In genomic region chr4:20418865-20419451, GRCh38 we compare ENCODE assay signal across 8 cellular contexts.
DNase-seq lines count a peak whose midpoint lies in the region; ATAC-seq and TF ChIP-seq lines count a peak whose summit lies in the region.

No MANE protein-coding gene starts in this region.

- DNase-seq in activated T-cell treated with anti-CD3 and anti-CD28 coated beads, Interleukin-2, amount 50 U/mL, for 4 hours, result no peak
- no peak for DNase-seq in activated T-cell treated with anti-CD3 and anti-CD28 coated beads, Interleukin-2, amount 50 U/mL, for 24 hours
- peak; percentile 51 for DNase-seq in KBM-7
- DNase-seq in fibroblast of gingiva (ENCODE audit: low read depth), result peak; percentile 77
- DNase-seq in omental fat pad (ENCODE audit: low spot score), result no peak
- no peak for DNase-seq in activated effector memory CD4-positive, alpha-beta T cell treated with Interleukin-2 at 50 U/mL for 16 hours

- no peak overlapping the region for H3K27ac Mint-ChIP-seq in activated T-cell treated with anti-CD3 and anti-CD28 coated beads, Interleukin-2, amount 50 U/mL, for 24 hours
- peak overlapping the region; percentile 7 for H3K27ac Mint-ChIP-seq in T-helper 1 cell treated with Interleukin-12 subunit alpha and Interleukin-12 subunit beta and Interleukin-4 antibody, amounts not matched to agents 30 μg/mL and 1 μg/mL, for 36 hours

- in situ Hi-C loops in KBM-7 (cut with MboI; ENCODE audit: low pct_unique_long_range_greater_than_20kb, low sequenced_read_pairs), result no loop called here

- peak overlapping the region; percentile 27 for H3K4me3 Mint-ChIP-seq in activated T-cell treated with anti-CD3 and anti-CD28 coated beads, Interleukin-2, amount 50 U/mL, for 4 hours
- H3K4me3 Mint-ChIP-seq in activated T-cell treated with anti-CD3 and anti-CD28 coated beads, Interleukin-2, amount 50 U/mL, for 24 hours, result no peak overlapping the region
- H3K4me3 Mint-ChIP-seq in T-helper 1 cell treated with Interleukin-12 subunit alpha and Interleukin-12 subunit beta and Interleukin-4 antibody, amounts not matched to agents 30 μg/mL and 1 μg/mL, for 36 hours, result peak overlapping the region; percentile 43

- H3K9me3 Mint-ChIP-seq in activated T-cell treated with anti-CD3 and anti-CD28 coated beads, Interleukin-2, amount 50 U/mL, for 4 hours, result no peaks in the 10 kb centered on the region
- no peaks in the 10 kb centered on the region for H3K9me3 Mint-ChIP-seq in activated T-cell treated with anti-CD3 and anti-CD28 coated beads, Interleukin-2, amount 50 U/mL, for 24 hours
- H3K9me3 Mint-ChIP-seq in T-helper 1 cell treated with Interleukin-12 subunit alpha and Interleukin-12 subunit beta and Interleukin-4 antibody, amounts not matched to agents 30 μg/mL and 1 μg/mL, for 36 hours, result no peaks in the 10 kb centered on the region

- peaks cover 10% of the 10 kb centered on the region for H3K4me1 Mint-ChIP-seq in activated T-cell treated with anti-CD3 and anti-CD28 coated beads, Interleukin-2, amount 50 U/mL, for 4 hours (ENCODE audit: low read depth)
- peaks cover 5% of the 10 kb centered on the region for H3K4me1 Mint-ChIP-seq in activated T-cell treated with anti-CD3 and anti-CD28 coated beads, Interleukin-2, amount 50 U/mL, for 24 hours (ENCODE audit: low read depth)
- H3K4me1 Mint-ChIP-seq in T-helper 1 cell treated with Interleukin-12 subunit alpha and Interleukin-12 subunit beta and Interleukin-4 antibody, amounts not matched to agents 30 μg/mL and 1 μg/mL, for 36 hours (ENCODE audit: low read depth), result peaks cover 6% of the 10 kb centered on the region

- H3K36me3 Mint-ChIP-seq in activated T-cell treated with anti-CD3 and anti-CD28 coated beads, Interleukin-2, amount 50 U/mL, for 4 hours (ENCODE audit: insufficient read depth), result no peaks in the 10 kb centered on the region
- H3K36me3 Mint-ChIP-seq in activated T-cell treated with anti-CD3 and anti-CD28 coated beads, Interleukin-2, amount 50 U/mL, for 24 hours (ENCODE audit: low read depth), result no peaks in the 10 kb centered on the region
- no peaks in the 10 kb centered on the region for H3K36me3 Mint-ChIP-seq in T-helper 1 cell treated with Interleukin-12 subunit alpha and Interleukin-12 subunit beta and Interleukin-4 antibody, amounts not matched to agents 30 μg/mL and 1 μg/mL, for 36 hours (ENCODE audit: low read depth)

- peaks cover 2% of the 10 kb centered on the region for H3K27me3 Mint-ChIP-seq in activated T-cell treated with anti-CD3 and anti-CD28 coated beads, Interleukin-2, amount 50 U/mL, for 4 hours (ENCODE audit: low read depth)
- peaks cover 3% of the 10 kb centered on the region for H3K27me3 Mint-ChIP-seq in activated T-cell treated with anti-CD3 and anti-CD28 coated beads, Interleukin-2, amount 50 U/mL, for 24 hours
- peaks cover 3% of the 10 kb centered on the region for H3K27me3 Mint-ChIP-seq in T-helper 1 cell treated with Interleukin-12 subunit alpha and Interleukin-12 subunit beta and Interleukin-4 antibody, amounts not matched to agents 30 μg/mL and 1 μg/mL, for 36 hours (ENCODE audit: low read depth)

- peak; percentile 72 to 75 for ATAC-seq in activated T-cell treated with anti-CD3 and anti-CD28 coated beads, Interleukin-2, amount 50 U/mL, for 4 hours
- peak; percentile 98 for ATAC-seq in GM21737 (IDR thresholded peaks at IDR 0.05; ENCODE audit: unreplicated experiment)
- ATAC-seq in omental fat pad (ENCODE audit: low FRiP score), result peak; percentile 73

- no peak for TF ChIP-seq CTCF in omental fat pad (IDR thresholded peaks at IDR 0.05)

Comparison
In these comparisons a context has a peak if more than half of its experiments do, and no peak if none do; other contexts are left out.
1. DNase-seq: peak in KBM-7 (single experiment) and fibroblast of gingiva (single experiment); none in activated T-cell treated with anti-CD3 and anti-CD28 coated beads, Interleukin-2, amount 50 U/mL, for 4 hours (single experiment), activated T-cell treated with anti-CD3 and anti-CD28 coated beads, Interleukin-2, amount 50 U/mL, for 24 hours (single experiment), omental fat pad (single experiment) and activated effector memory CD4-positive, alpha-beta T cell treated with Interleukin-2 at 50 U/mL for 16 hours (single experiment).
2. Peak in every context shown above with its lines, with median percentiles within 50 percentile points of each other: ATAC-seq.